Comparison of ENCODE assay signal across 1 cellular context in the genomic region with DNA sequence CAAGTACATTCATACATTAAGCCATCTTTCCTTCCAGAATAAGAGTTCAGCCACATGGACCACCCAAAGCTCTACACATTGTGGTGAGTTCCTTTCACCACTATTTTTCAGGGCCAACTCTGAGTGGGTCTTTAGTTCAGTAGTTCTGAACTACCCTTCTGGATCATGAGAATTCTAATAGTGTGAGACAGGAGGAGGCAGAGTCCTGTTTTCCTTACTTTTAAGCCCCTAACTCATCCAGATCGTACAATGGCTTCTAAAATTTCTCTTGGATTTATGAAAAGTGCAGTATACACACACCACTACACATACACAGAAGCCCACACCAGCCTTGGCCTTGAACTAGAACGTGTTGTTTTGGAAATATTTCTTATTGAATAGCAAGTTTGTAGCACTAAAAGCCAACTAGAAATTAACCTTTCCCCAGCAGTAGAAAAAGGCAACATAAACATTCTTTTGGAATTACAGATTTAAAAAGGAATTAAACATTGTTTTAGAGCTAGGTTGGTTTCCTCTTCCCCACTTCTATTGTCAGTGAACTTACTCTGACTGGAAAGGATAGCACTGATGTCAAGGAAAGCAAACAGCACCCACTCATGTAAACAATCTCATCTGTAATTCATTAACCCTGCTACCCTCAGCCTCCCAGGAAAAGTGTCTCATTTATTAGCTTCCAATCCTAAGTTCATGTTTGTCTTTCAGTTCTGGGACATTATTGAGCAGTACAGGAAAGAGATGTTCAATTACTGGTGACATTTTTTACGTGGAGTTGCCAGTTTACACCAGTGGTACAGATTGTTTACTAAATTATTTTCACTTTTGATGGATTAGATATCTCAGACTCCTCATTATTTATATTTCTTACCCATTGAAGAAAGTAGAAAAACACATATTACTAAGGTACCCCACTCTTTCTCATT.
TF ChIP-seq lines count a peak whose summit lies in the region.

No MANE protein-coding gene starts in this region.

TF ChIP-seq in HepG2, 621 proteins besides CTCF, POLR2A, EP300 and RAD21 (continued from another document and continues in another):
- TF ChIP-seq, protein P1, sequence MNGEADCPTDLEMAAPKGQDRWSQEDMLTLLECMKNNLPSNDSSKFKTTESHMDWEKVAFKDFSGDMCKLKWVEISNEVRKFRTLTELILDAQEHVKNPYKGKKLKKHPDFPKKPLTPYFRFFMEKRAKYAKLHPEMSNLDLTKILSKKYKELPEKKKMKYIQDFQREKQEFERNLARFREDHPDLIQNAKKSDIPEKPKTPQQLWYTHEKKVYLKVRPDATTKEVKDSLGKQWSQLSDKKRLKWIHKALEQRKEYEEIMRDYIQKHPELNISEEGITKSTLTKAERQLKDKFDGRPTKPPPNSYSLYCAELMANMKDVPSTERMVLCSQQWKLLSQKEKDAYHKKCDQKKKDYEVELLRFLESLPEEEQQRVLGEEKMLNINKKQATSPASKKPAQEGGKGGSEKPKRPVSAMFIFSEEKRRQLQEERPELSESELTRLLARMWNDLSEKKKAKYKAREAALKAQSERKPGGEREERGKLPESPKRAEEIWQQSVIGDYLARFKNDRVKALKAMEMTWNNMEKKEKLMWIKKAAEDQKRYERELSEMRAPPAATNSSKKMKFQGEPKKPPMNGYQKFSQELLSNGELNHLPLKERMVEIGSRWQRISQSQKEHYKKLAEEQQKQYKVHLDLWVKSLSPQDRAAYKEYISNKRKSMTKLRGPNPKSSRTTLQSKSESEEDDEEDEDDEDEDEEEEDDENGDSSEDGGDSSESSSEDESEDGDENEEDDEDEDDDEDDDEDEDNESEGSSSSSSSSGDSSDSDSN (CRISPR knock-in tag; IDR thresholded peaks at IDR 0.05), result no peak
- TF ChIP-seq SOX13 (IDR thresholded peaks at IDR 0.05) (peak; percentile 37), SOX13 (CRISPR knock-in tag; conservative IDR thresholded peaks at IDR 0.05 in 1 of 2, IDR thresholded peaks at IDR 0.05 in 1 of 2) (peak; percentile 89 to 94; a peak in 3 of 4 replicates), ASH2L (IDR thresholded peaks at IDR 0.05; ENCODE audit: insufficient read length, low read depth, low read length) (peak; percentile 97), LCORL (IDR thresholded peaks at IDR 0.05) (0 out of 2 replicates have a peak, but pooled peaks have one; percentile 28), LCORL (CRISPR knock-in tag; IDR thresholded peaks at IDR 0.05) (no peak), ZNF839 (CRISPR knock-in tag; IDR thresholded peaks at IDR 0.05; ENCODE audit: borderline replicate concordance) (no peak), MYC (CRISPR knock-in tag; IDR thresholded peaks at IDR 0.05; ENCODE audit: borderline replicate concordance) (no peak), ZNF878 (CRISPR knock-in tag; IDR thresholded peaks at IDR 0.05) (no peak), ADNP (CRISPR knock-in tag; IDR thresholded peaks at IDR 0.05) (no peak), ZNF296 (CRISPR knock-in tag; conservative IDR thresholded peaks at IDR 0.05) (no peak), ZNF615 (CRISPR knock-in tag; IDR thresholded peaks at IDR 0.05; ENCODE audit: borderline replicate concordance) (no peak), MAZ (IDR thresholded peaks at IDR 0.05; ENCODE audit: borderline replicate concordance, low read depth, low read length) (no peak; the same call in 1 of the 2 replicates), MAZ (CRISPR knock-in tag; IDR thresholded peaks at IDR 0.05; ENCODE audit: low read depth) (no peak), NR2F1 (CRISPR knock-in tag; IDR thresholded peaks at IDR 0.05) (peak; percentile 60 to 61; a peak in 2 of 4 replicates), ZNF331 (CRISPR knock-in tag; IDR thresholded peaks at IDR 0.05) (peak; percentile 76), ETV5 (CRISPR knock-in tag; IDR thresholded peaks at IDR 0.05; ENCODE audit: borderline replicate concordance) (peak; percentile 91), CHD4 (IDR thresholded peaks at IDR 0.05; ENCODE audit: borderline replicate concordance, low read length) (peak; percentile 18; the same call in 1 of the 2 replicates), TMF1 (CRISPR knock-in tag; IDR thresholded peaks at IDR 0.05; ENCODE audit: low read depth) (no peak), MIER3 (CRISPR knock-in tag; IDR thresholded peaks at IDR 0.05; ENCODE audit: borderline replicate concordance) (peak; percentile 39; the same call in 1 of the 2 replicates), HOXA7 (CRISPR knock-in tag; IDR thresholded peaks at IDR 0.05) (no peak), ARID2 (CRISPR knock-in tag; IDR thresholded peaks at IDR 0.05; ENCODE audit: borderline replicate concordance) (0 out of 2 replicates have a peak, but pooled peaks have one; percentile 31), RBFOX2 (IDR thresholded peaks at IDR 0.05; ENCODE audit: low read depth, low read length) (peak; percentile 82)
- TF ChIP-seq, protein P2, sequence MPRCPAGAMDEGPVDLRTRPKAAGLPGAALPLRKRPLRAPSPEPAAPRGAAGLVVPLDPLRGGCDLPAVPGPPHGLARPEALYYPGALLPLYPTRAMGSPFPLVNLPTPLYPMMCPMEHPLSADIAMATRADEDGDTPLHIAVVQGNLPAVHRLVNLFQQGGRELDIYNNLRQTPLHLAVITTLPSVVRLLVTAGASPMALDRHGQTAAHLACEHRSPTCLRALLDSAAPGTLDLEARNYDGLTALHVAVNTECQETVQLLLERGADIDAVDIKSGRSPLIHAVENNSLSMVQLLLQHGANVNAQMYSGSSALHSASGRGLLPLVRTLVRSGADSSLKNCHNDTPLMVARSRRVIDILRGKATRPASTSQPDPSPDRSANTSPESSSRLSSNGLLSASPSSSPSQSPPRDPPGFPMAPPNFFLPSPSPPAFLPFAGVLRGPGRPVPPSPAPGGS (CRISPR knock-in tag; IDR thresholded peaks at IDR 0.05), result no peak
- TF ChIP-seq, protein P3, sequence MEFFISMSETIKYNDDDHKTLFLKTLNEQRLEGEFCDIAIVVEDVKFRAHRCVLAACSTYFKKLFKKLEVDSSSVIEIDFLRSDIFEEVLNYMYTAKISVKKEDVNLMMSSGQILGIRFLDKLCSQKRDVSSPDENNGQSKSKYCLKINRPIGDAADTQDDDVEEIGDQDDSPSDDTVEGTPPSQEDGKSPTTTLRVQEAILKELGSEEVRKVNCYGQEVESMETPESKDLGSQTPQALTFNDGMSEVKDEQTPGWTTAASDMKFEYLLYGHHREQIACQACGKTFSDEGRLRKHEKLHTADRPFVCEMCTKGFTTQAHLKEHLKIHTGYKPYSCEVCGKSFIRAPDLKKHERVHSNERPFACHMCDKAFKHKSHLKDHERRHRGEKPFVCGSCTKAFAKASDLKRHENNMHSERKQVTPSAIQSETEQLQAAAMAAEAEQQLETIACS (CRISPR knock-in tag; IDR thresholded peaks at IDR 0.05), result no peak
- TF ChIP-seq, protein P4, sequence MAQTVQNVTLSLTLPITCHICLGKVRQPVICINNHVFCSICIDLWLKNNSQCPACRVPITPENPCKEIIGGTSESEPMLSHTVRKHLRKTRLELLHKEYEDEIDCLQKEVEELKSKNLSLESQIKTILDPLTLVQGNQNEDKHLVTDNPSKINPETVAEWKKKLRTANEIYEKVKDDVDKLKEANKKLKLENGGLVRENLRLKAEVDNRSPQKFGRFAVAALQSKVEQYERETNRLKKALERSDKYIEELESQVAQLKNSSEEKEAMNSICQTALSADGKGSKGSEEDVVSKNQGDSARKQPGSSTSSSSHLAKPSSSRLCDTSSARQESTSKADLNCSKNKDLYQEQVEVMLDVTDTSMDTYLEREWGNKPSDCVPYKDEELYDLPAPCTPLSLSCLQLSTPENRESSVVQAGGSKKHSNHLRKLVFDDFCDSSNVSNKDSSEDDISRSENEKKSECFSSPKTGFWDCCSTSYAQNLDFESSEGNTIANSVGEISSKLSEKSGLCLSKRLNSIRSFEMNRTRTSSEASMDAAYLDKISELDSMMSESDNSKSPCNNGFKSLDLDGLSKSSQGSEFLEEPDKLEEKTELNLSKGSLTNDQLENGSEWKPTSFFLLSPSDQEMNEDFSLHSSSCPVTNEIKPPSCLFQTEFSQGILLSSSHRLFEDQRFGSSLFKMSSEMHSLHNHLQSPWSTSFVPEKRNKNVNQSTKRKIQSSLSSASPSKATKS (CRISPR knock-in tag; IDR thresholded peaks at IDR 0.05), result no peak
- TF ChIP-seq, protein P5, sequence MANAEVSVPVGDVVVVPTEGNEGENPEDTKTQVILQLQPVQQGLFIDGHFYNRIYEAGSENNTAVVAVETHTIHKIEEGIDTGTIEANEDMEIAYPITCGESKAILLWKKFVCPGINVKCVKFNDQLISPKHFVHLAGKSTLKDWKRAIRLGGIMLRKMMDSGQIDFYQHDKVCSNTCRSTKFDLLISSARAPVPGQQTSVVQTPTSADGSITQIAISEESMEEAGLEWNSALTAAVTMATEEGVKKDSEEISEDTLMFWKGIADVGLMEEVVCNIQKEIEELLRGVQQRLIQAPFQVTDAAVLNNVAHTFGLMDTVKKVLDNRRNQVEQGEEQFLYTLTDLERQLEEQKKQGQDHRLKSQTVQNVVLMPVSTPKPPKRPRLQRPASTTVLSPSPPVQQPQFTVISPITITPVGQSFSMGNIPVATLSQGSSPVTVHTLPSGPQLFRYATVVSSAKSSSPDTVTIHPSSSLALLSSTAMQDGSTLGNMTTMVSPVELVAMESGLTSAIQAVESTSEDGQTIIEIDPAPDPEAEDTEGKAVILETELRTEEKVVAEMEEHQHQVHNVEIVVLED (CRISPR knock-in tag; IDR thresholded peaks at IDR 0.05; ENCODE audit: borderline replicate concordance), result no peak
- TF ChIP-seq, protein P6, sequence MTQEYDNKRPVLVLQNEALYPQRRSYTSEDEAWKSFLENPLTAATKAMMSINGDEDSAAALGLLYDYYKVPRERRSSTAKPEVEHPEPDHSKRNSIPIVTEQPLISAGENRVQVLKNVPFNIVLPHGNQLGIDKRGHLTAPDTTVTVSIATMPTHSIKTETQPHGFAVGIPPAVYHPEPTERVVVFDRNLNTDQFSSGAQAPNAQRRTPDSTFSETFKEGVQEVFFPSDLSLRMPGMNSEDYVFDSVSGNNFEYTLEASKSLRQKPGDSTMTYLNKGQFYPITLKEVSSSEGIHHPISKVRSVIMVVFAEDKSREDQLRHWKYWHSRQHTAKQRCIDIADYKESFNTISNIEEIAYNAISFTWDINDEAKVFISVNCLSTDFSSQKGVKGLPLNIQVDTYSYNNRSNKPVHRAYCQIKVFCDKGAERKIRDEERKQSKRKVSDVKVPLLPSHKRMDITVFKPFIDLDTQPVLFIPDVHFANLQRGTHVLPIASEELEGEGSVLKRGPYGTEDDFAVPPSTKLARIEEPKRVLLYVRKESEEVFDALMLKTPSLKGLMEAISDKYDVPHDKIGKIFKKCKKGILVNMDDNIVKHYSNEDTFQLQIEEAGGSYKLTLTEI (CRISPR knock-in tag; conservative IDR thresholded peaks at IDR 0.05), result no peak
- TF ChIP-seq, protein P7, sequence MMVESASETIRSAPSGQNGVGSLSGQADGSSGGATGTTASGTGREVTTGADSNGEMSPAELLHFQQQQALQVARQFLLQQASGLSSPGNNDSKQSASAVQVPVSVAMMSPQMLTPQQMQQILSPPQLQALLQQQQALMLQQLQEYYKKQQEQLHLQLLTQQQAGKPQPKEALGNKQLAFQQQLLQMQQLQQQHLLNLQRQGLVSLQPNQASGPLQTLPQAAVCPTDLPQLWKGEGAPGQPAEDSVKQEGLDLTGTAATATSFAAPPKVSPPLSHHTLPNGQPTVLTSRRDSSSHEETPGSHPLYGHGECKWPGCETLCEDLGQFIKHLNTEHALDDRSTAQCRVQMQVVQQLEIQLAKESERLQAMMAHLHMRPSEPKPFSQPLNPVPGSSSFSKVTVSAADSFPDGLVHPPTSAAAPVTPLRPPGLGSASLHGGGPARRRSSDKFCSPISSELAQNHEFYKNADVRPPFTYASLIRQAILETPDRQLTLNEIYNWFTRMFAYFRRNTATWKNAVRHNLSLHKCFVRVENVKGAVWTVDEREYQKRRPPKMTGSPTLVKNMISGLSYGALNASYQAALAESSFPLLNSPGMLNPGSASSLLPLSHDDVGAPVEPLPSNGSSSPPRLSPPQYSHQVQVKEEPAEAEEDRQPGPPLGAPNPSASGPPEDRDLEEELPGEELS (CRISPR knock-in tag; IDR thresholded peaks at IDR 0.05), result peak; percentile 94
- TF ChIP-seq, protein P8, sequence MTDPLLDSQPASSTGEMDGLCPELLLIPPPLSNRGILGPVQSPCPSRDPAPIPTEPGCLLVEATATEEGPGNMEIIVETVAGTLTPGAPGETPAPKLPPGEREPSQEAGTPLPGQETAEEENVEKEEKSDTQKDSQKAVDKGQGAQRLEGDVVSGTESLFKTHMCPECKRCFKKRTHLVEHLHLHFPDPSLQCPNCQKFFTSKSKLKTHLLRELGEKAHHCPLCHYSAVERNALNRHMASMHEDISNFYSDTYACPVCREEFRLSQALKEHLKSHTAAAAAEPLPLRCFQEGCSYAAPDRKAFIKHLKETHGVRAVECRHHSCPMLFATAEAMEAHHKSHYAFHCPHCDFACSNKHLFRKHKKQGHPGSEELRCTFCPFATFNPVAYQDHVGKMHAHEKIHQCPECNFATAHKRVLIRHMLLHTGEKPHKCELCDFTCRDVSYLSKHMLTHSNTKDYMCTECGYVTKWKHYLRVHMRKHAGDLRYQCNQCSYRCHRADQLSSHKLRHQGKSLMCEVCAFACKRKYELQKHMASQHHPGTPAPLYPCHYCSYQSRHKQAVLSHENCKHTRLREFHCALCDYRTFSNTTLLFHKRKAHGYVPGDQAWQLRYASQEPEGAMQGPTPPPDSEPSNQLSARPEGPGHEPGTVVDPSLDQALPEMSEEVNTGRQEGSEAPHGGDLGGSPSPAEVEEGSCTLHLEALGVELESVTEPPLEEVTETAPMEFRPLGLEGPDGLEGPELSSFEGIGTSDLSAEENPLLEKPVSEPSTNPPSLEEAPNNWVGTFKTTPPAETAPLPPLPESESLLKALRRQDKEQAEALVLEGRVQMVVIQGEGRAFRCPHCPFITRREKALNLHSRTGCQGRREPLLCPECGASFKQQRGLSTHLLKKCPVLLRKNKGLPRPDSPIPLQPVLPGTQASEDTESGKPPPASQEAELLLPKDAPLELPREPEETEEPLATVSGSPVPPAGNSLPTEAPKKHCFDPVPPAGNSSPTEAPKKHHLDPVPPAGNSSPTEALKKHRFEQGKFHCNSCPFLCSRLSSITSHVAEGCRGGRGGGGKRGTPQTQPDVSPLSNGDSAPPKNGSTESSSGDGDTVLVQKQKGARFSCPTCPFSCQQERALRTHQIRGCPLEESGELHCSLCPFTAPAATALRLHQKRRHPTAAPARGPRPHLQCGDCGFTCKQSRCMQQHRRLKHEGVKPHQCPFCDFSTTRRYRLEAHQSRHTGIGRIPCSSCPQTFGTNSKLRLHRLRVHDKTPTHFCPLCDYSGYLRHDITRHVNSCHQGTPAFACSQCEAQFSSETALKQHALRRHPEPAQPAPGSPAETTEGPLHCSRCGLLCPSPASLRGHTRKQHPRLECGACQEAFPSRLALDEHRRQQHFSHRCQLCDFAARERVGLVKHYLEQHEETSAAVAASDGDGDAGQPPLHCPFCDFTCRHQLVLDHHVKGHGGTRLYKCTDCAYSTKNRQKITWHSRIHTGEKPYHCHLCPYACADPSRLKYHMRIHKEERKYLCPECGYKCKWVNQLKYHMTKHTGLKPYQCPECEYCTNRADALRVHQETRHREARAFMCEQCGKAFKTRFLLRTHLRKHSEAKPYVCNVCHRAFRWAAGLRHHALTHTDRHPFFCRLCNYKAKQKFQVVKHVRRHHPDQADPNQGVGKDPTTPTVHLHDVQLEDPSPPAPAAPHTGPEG (CRISPR knock-in tag; IDR thresholded peaks at IDR 0.05), result no peak
- TF ChIP-seq, protein P9, sequence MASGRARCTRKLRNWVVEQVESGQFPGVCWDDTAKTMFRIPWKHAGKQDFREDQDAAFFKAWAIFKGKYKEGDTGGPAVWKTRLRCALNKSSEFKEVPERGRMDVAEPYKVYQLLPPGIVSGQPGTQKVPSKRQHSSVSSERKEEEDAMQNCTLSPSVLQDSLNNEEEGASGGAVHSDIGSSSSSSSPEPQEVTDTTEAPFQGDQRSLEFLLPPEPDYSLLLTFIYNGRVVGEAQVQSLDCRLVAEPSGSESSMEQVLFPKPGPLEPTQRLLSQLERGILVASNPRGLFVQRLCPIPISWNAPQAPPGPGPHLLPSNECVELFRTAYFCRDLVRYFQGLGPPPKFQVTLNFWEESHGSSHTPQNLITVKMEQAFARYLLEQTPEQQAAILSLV (CRISPR knock-in tag; IDR thresholded peaks at IDR 0.05; ENCODE audit: borderline replicate concordance), result no peak
